Comparison of ENCODE assay signal across 8 cellular contexts in genomic region chr16:1965610-1966009, GRCh38. TPM values are rescaled to one million over a fixed set of nuclear protein-coding genes. Genes with fewer than 3 reads are reported as not detected.
A peak's percentile ranks its signal among the peaks of the same experiment; 100 is the strongest.
DNase-seq lines count a peak whose midpoint lies in the region; ATAC-seq lines count a peak whose summit lies in the region.

No MANE protein-coding gene starts in this region.

- peak overlapping the region; percentile 97 for H3K27ac Mint-ChIP-seq in stimulated activated naive CD8-positive, alpha-beta T cell treated with anti-CD3 and anti-CD28 coated beads, Interleukin-15, Interleukin-2, amounts not matched to agents 100 ng/mL and 50 ng/mL, for 24 hours

- peak overlapping the region; percentile 98 for H3K4me3 Mint-ChIP-seq in stimulated activated naive CD8-positive, alpha-beta T cell treated with anti-CD3 and anti-CD28 coated beads, Interleukin-15, Interleukin-2, amounts not matched to agents 100 ng/mL and 50 ng/mL, for 24 hours

- H3K9me3 Mint-ChIP-seq in stimulated activated naive CD8-positive, alpha-beta T cell treated with anti-CD3 and anti-CD28 coated beads, Interleukin-15, Interleukin-2, amounts not matched to agents 100 ng/mL and 50 ng/mL, for 24 hours: no peaks in the 10 kb centered on the region

- ATAC-seq in HG02678 (IDR thresholded peaks at IDR 0.05; ENCODE audit: unreplicated experiment) (no peak), GM18519 (IDR thresholded peaks at IDR 0.05; ENCODE audit: low FRiP score, unreplicated experiment) (no peak)

- peaks cover 51% of the 10 kb centered on the region for H3K36me3 Mint-ChIP-seq in stimulated activated naive CD8-positive, alpha-beta T cell treated with anti-CD3 and anti-CD28 coated beads, Interleukin-15, Interleukin-2, amounts not matched to agents 100 ng/mL and 50 ng/mL, for 24 hours (ENCODE audit: low read depth)

- peak; percentile 31 for DNase-seq in NCI-H2227 (lab: John Stamatoyannopoulos, UW; ENCODE audit: unreplicated experiment)
- DNase-seq in NCI-H2227 treated with DMSO at 0.1 percent for 48 hours (lab: John Stamatoyannopoulos, UW): no peak
- peak; percentile 70 for DNase-seq in activated CD8-positive, alpha-beta memory T cell treated with anti-CD3 and anti-CD28 coated beads, Interleukin-2, amount 50 U/mL, for 48 hours
- no peak for DNase-seq in mesenteric fat pad (ENCODE audit: low spot score)

- H3K9me3 ChIP-seq in iPS-18c (ENCODE audit: control insufficient read depth, insufficient read depth, low read length): no peaks in the 10 kb centered on the region

- peak overlapping the region; percentile 87 for H3K4me3 ChIP-seq in iPS-18c (ENCODE audit: insufficient read depth, low read depth, low read length)

- no peaks in the 10 kb centered on the region for H3K27me3 Mint-ChIP-seq in stimulated activated naive CD8-positive, alpha-beta T cell treated with anti-CD3 and anti-CD28 coated beads, Interleukin-15, Interleukin-2, amounts not matched to agents 100 ng/mL and 50 ng/mL, for 24 hours

- peaks cover 44% of the 10 kb centered on the region for H3K4me1 Mint-ChIP-seq in stimulated activated naive CD8-positive, alpha-beta T cell treated with anti-CD3 and anti-CD28 coated beads, Interleukin-15, Interleukin-2, amounts not matched to agents 100 ng/mL and 50 ng/mL, for 24 hours (ENCODE audit: low read depth)

RNA-seq across cellular contexts. Expression of gene RPS2, which starts 1.0 kb away (rescaled TPM):
- total RNA-seq in mesenteric fat pad: 1,385 TPM

RNA-seq across cellular contexts. Expression of gene RNF151, which starts 1.0 kb away (rescaled TPM):
- not detected for total RNA-seq in mesenteric fat pad

RNA-seq across cellular contexts. Expression of gene TBL3, which starts 6.2 kb away (rescaled TPM):
- total RNA-seq in mesenteric fat pad: 26.5 TPM

RNA-seq across cellular contexts. Expression of gene NDUFB10, which starts 6.3 kb away (rescaled TPM):
- 126 TPM for total RNA-seq in mesenteric fat pad

RNA-seq across cellular contexts. Expression of gene RPL3L, which starts 11.1 kb away (rescaled TPM):
- not detected for total RNA-seq in mesenteric fat pad

Comparison
In these comparisons a context has a peak if more than half of its experiments do, and no peak if none do; other contexts are left out.
1. DNase-seq: peak in NCI-H2227 (single experiment) and activated CD8-positive, alpha-beta memory T cell treated with anti-CD3 and anti-CD28 coated beads, Interleukin-2, amount 50 U/mL, for 48 hours (single experiment); none in NCI-H2227 treated with DMSO at 0.1 percent for 48 hours (single experiment) and mesenteric fat pad (single experiment).